ENCODE assay signal across 12 cellular contexts in the genomic region with DNA sequence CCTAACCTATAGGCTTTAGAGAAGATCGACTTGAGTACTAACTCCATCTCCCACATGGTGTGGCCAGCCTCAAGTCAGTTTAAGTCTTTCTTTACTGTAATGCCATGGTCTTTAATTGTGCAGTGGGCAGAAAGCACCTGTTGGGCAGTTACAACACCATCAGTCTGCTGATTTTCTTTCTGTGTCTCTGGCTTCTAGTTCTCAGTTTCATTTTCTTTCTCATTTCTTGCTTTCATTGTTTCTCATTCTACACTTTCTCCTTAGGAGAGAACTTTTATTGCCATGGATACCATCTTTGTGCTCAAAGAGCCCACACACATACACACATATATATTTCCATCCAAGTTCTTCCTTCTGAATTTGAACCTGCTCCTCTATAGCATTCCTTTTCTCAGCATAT.
A peak's percentile ranks its signal among the peaks of the same experiment; 100 is the strongest.
DNase-seq lines count a peak whose midpoint lies in the region; ATAC-seq lines count a peak whose summit lies in the region.
"Had no signal": no experiment of that assay in that cellular context is flagged by ENCODE, and none has a peak within 500 bp of the region (broad histone marks: within the 10 kb centered on the region; RNA-seq: fewer than 3 reads in every experiment).

No MANE protein-coding gene starts in this region.

- ATAC-seq in GM18502 (IDR thresholded peaks at IDR 0.05; ENCODE audit: poor library complexity, unreplicated experiment): peak; percentile 91
- ATAC-seq in GM19463 (IDR thresholded peaks at IDR 0.05; ENCODE audit: unreplicated experiment): peak; percentile 92
- peak; percentile 95 for ATAC-seq in HG02885 (IDR thresholded peaks at IDR 0.05; ENCODE audit: poor library complexity, unreplicated experiment)
- ATAC-seq in HG03571 (IDR thresholded peaks at IDR 0.05; ENCODE audit: unreplicated experiment): peak; percentile 81

- DNase-seq in NCI-H187 treated with DMSO at 0.1 percent for 48 hours (lab: John Stamatoyannopoulos, UW) (no peak), SHP77 (lab: John Stamatoyannopoulos, UW) (no peak), AML-193 (lab: John Stamatoyannopoulos, UW) (no peak), KG1 (lab: John Stamatoyannopoulos, UW) (no peak)
- DNase-seq: aorta, KBM-7, NCI-H774, SW 1271 had no signal
